ENCODE assay signal across 11 cellular contexts in genomic region chr1:39573097-39573465, GRCh38. TPM values are rescaled to one million over a fixed set of nuclear protein-coding genes. Genes with fewer than 3 reads are reported as not detected.
DNase-seq lines count a peak whose midpoint lies in the region; ATAC-seq and TF ChIP-seq lines count a peak whose summit lies in the region.
"Had no signal": no experiment of that assay in that cellular context is flagged by ENCODE, and none has a peak within 500 bp of the region (broad histone marks: within the 10 kb centered on the region; RNA-seq: fewer than 3 reads in every experiment).

No MANE protein-coding gene starts in this region.

- peaks cover 85% of the 10 kb centered on the region for H3K79me2 ChIP-seq in hepatocyte

- TF ChIP-seq POLR2A in stomach (IDR thresholded peaks at IDR 0.05) = no peak

- H3K36me3 ChIP-seq in hepatocyte (replicated peaks; ENCODE audit: insufficient read depth, low read depth) = peaks cover 10% of the 10 kb centered on the region
- H3K36me3 ChIP-seq in stomach = peaks cover 49 to 58% (median 54%) of the 10 kb centered on the region in 4 donors

- peaks cover 7% of the 10 kb centered on the region for H3K4me1 ChIP-seq in right cardiac atrium (ENCODE audit: control insufficient read depth, insufficient read depth, low read length)
- peaks cover 23% of the 10 kb centered on the region for H3K4me1 ChIP-seq in hepatocyte (ENCODE audit: insufficient read depth)
- H3K4me1 ChIP-seq in stomach = peaks cover 21 to 80% (median 61%) of the 10 kb centered on the region in 4 donors

- 96% methylated on average over 1 of the region's 1 CpG for WGBS in right cardiac atrium
- WGBS in hepatocyte (ENCODE audit: low lambda C conversion rate, missing lambda C conversion rate) = 96% methylated on average over 1 of the region's 1 CpG
- WGBS in stomach, 5 donors = 82 to 97% (median 89%) methylated on average over 1 of the region's 1 CpG

- H3K4me3 ChIP-seq in right cardiac atrium (ENCODE audit: low read length) = peak overlapping the region; percentile 97
- peak overlapping the region; percentile 66 for H3K4me3 ChIP-seq in hepatocyte
- peak overlapping the region; percentile 61 to 98 (median 86) for H3K4me3 ChIP-seq in stomach

- H3K27me3 ChIP-seq in right cardiac atrium (ENCODE audit: control insufficient read depth, insufficient read depth) (no peaks in the 10 kb centered on the region), hepatocyte (no peaks in the 10 kb centered on the region), stomach (no peaks in the 10 kb centered on the region)

- peak overlapping the region; percentile 28 for H3K4me3 Mint-ChIP-seq in activated B cell treated with CpG ODN at 0.5 μM for 24 hours

- H2AFZ ChIP-seq in hepatocyte = no peak overlapping the region

- ATAC-seq in right cardiac atrium = no peak
- no peak for ATAC-seq in Right ventricle myocardium inferior
- no peak for ATAC-seq in activated B cell treated with CpG ODN at 0.5 μM for 24 hours (ENCODE audit: low read depth)
- no peak for ATAC-seq in HG02973 (IDR thresholded peaks at IDR 0.05; ENCODE audit: unreplicated experiment)

- no peaks in the 10 kb centered on the region for H3K9me2 ChIP-seq in hepatocyte (replicated peaks; ENCODE audit: insufficient read depth)

- peaks cover 70% of the 10 kb centered on the region for H4K20me1 ChIP-seq in hepatocyte (ENCODE audit: insufficient read depth, poor library complexity, severe bottlenecking)

- POLR2A ChIA-PET in activated B cell treated with CpG ODN at 0.5 μM for 24 hours (lab: Charles Lee) = interaction anchor here (0.7 to 1.2 kb wide), 2 partner anchors 9 to 147 kb away, joined by 3 to 6 read pairs; no protein-coding TSS in a partner anchor

- peak overlapping the region; percentile 98 for H3K4me2 ChIP-seq in hepatocyte

- H3K27ac Mint-ChIP-seq in activated B cell treated with CpG ODN at 0.5 μM for 24 hours = peak overlapping the region; percentile 12

- no peak for TF ChIP-seq EP300 in stomach (IDR thresholded peaks at IDR 0.05)

- CTCF ChIA-PET in activated B cell treated with CpG ODN at 0.5 μM for 24 hours (lab: Charles Lee) = no interaction called here

- peaks cover 35% of the 10 kb centered on the region for H3K4me1 Mint-ChIP-seq in activated B cell treated with CpG ODN at 0.5 μM for 24 hours

- no peaks in the 10 kb centered on the region for H3K27me3 Mint-ChIP-seq in activated B cell treated with CpG ODN at 0.5 μM for 24 hours

- no peak for TF ChIP-seq CTCF in activated B cell treated with CpG ODN at 0.5 μM for 24 hours (IDR thresholded peaks at IDR 0.05)
- TF ChIP-seq CTCF in hepatocyte (IDR thresholded peaks at IDR 0.05; ENCODE audit: poor library complexity) = no peak
- no peak for TF ChIP-seq CTCF in stomach (IDR thresholded peaks at IDR 0.05)

- H3K9me3 ChIP-seq in right cardiac atrium (ENCODE audit: control insufficient read depth, low read length) (no peaks in the 10 kb centered on the region), hepatocyte (ENCODE audit: low read depth) (no peaks in the 10 kb centered on the region), stomach (no peaks in the 10 kb centered on the region)

- peaks cover 74% of the 10 kb centered on the region for H3K36me3 Mint-ChIP-seq in activated B cell treated with CpG ODN at 0.5 μM for 24 hours (ENCODE audit: low read depth)

- intact Hi-C loops in right cardiac atrium (cut with DNase I) (no loop called here), Right ventricle myocardium inferior (cut with DNase I) (no loop called here), activated B cell treated with CpG ODN at 0.5 μM for 24 hours (cut with micrococcal nuclease) (no loop called here), stomach (cut with DNase I; ENCODE audit: low total_unique reads) (no loop called here)

- H3K27ac ChIP-seq in right cardiac atrium (ENCODE audit: low read length) (no peak overlapping the region), hepatocyte (no peak overlapping the region), stomach (peak overlapping the region in 1 of 5 donors; percentile 91)

- no peaks in the 10 kb centered on the region for H3K9me3 Mint-ChIP-seq in activated B cell treated with CpG ODN at 0.5 μM for 24 hours

- DNase-seq in right cardiac atrium (no peak), Right ventricle myocardium inferior (ENCODE audit: missing footprints) (no peak), activated B cell treated with CpG ODN at 0.5 μM for 24 hours (no peak), hepatocyte (ENCODE audit: low spot score) (no peak), stomach (no peak), DMS153 (lab: John Stamatoyannopoulos, UW) (no peak), NCI-H2107 (lab: John Stamatoyannopoulos, UW) (no peak)
- DNase-seq: activated gamma-delta T cell treated with Interleukin-2 at 50 U/mL for 16 hours, NCI-H1436, SHP77 treated with DMSO at 0.1 percent for 48 hours had no signal

RNA-seq across cellular contexts. Expression of gene PABPC4, which starts 3.5 kb away (rescaled TPM):
- total RNA-seq in right cardiac atrium (100 to 1,000 TPM; 267 to 489 (median 336) TPM), Right ventricle myocardium inferior (196 TPM), activated B cell treated with CpG ODN at 0.5 μM for 24 hours (310 and 314 TPM in 2 replicates), hepatocyte (100 and 130 TPM in 2 replicates), stomach (100 to 1,000 TPM; 134 to 236 (median 174) TPM)
- polyA plus RNA-seq in right cardiac atrium (154 TPM), hepatocyte (71.5 and 82.3 TPM in 2 replicates), stomach (100 to 1,000 TPM; 173 to 231 (median 222) TPM)
